ENCODE assay signal across 21 cellular contexts in genomic region chr7:149130572-149131198, GRCh38.
"Had no signal": no experiment of that assay in that cellular context is flagged by ENCODE, and none has a peak within 500 bp of the region (broad histone marks: within the 10 kb centered on the region; RNA-seq: fewer than 3 reads in every experiment).

No MANE protein-coding gene starts in this region.

- H3K27me3 ChIP-seq: brain microvascular endothelial cell, dorsolateral prefrontal cortex, spleen, upper lobe of right lung had no signal

- H3K79me2 ChIP-seq: parathyroid adenoma had no signal

- FAIRE-seq: colon had no signal

- H3K9ac ChIP-seq: parathyroid adenoma had no signal

- H3K27ac ChIP-seq: brain microvascular endothelial cell, dorsolateral prefrontal cortex, lower lobe of right lung, parathyroid adenoma, spleen, upper lobe of right lung had no signal

- ATAC-seq: activated CD4-positive, CD25-positive, alpha-beta regulatory T cell treated with anti-CD3 and anti-CD28 coated beads, Interleukin-2, amount 50 U/mL, for 24 hours; activated CD8-positive, alpha-beta memory T cell treated with anti-CD3 and anti-CD28 coated beads, Interleukin-2, amount 10 ng/mL, durations not matched to agents 7 days and 5 days; activated naive CD8-positive, alpha-beta T cell treated with anti-CD3 and anti-CD28 coated beads, Interleukin-2, amount 50 U/mL, for 24 hours; left colon; lower lobe of right lung; natural killer cell; stimulated activated naive B cell treated with anti-CD40 and anti-IgM and Interleukin-4, amounts not matched to agents 10 μg/mL and 1 μg/mL and 100 μg/mL, for 72 hours; upper lobe of right lung had no signal

- H3K27me3 Mint-ChIP-seq: activated CD8-positive, alpha-beta memory T cell treated with anti-CD3 and anti-CD28 coated beads, Interleukin-2, amount 10 ng/mL, durations not matched to agents 7 days and 5 days; activated naive CD8-positive, alpha-beta T cell treated with anti-CD3 and anti-CD28 coated beads, Interleukin-2, amount 50 U/mL, for 24 hours; stimulated activated naive B cell treated with anti-CD40 and anti-IgM and Interleukin-4, amounts not matched to agents 10 μg/mL and 1 μg/mL and 100 μg/mL, for 72 hours had no signal

- H3K4me3 ChIP-seq: dorsolateral prefrontal cortex, lower lobe of right lung, spleen, upper lobe of right lung had no signal

- H3K9me3 ChIP-seq: lower lobe of right lung had no signal

- H2AFZ ChIP-seq: parathyroid adenoma had no signal

- DNase-seq: activated CD4-positive, alpha-beta T cell treated with anti-CD3 and anti-CD28 coated beads, Interleukin-2, amount 50 U/mL, for 1 hour; activated CD8-positive, alpha-beta memory T cell treated with anti-CD3 and anti-CD28 coated beads, Interleukin-2, amount 10 ng/mL, durations not matched to agents 7 days and 5 days; activated naive CD4-positive, alpha-beta T cell treated with Interleukin-2 at 50 U/mL for 16 hours; activated naive CD8-positive, alpha-beta T cell treated with anti-CD3 and anti-CD28 coated beads, Interleukin-2, amount 50 U/mL, for 24 hours; anterior cingulate cortex; brain microvascular endothelial cell; central memory CD4-positive, alpha-beta T cell; dorsolateral prefrontal cortex; foreskin melanocyte; hypothalamus; islet precursor cell; left colon; lower lobe of right lung; natural killer cell; spleen; stimulated activated naive B cell treated with anti-CD40 and anti-IgM and Interleukin-4, amounts not matched to agents 10 μg/mL and 1 μg/mL and 100 μg/mL, for 72 hours had no signal

- H3K4me3 Mint-ChIP-seq: activated CD8-positive, alpha-beta memory T cell treated with anti-CD3 and anti-CD28 coated beads, Interleukin-2, amount 10 ng/mL, durations not matched to agents 7 days and 5 days; activated naive CD8-positive, alpha-beta T cell treated with anti-CD3 and anti-CD28 coated beads, Interleukin-2, amount 50 U/mL, for 24 hours; natural killer cell; stimulated activated naive B cell treated with anti-CD40 and anti-IgM and Interleukin-4, amounts not matched to agents 10 μg/mL and 1 μg/mL and 100 μg/mL, for 72 hours; T-helper 1 cell treated with Interleukin-12 subunit alpha and Interleukin-12 subunit beta and Interleukin-4 antibody, amounts not matched to agents 30 μg/mL and 1 μg/mL, for 36 hours had no signal

- H3K27ac Mint-ChIP-seq: activated CD8-positive, alpha-beta memory T cell treated with anti-CD3 and anti-CD28 coated beads, Interleukin-2, amount 10 ng/mL, durations not matched to agents 7 days and 5 days; activated naive CD8-positive, alpha-beta T cell treated with anti-CD3 and anti-CD28 coated beads, Interleukin-2, amount 50 U/mL, for 24 hours; stimulated activated naive B cell treated with anti-CD40 and anti-IgM and Interleukin-4, amounts not matched to agents 10 μg/mL and 1 μg/mL and 100 μg/mL, for 72 hours; T-helper 1 cell treated with Interleukin-12 subunit alpha and Interleukin-12 subunit beta and Interleukin-4 antibody, amounts not matched to agents 30 μg/mL and 1 μg/mL, for 36 hours had no signal
